Comparison of ENCODE assay signal across 17 cellular contexts in genomic region chr9:130986311-130986940, GRCh38. TPM values are rescaled to one million over a fixed set of nuclear protein-coding genes. Genes with fewer than 3 reads are reported as not detected.
DNase-seq lines count a peak whose midpoint lies in the region; ATAC-seq and TF ChIP-seq lines count a peak whose summit lies in the region.
"Had no signal": no experiment of that assay in that cellular context is flagged by ENCODE, and none has a peak within 500 bp of the region (broad histone marks: within the 10 kb centered on the region; RNA-seq: fewer than 3 reads in every experiment).

No MANE protein-coding gene starts in this region.

- no peaks in the 10 kb centered on the region for H4K20me1 ChIP-seq in osteoblast (ENCODE audit: insufficient read depth, low read length)
- H4K20me1 ChIP-seq in PC-3 (ENCODE audit: low read length), result no peaks in the 10 kb centered on the region

- POLR2A ChIA-PET in PC-3 (lab: Charles Lee; ENCODE audit: unreplicated experiment), result no interaction called here

- DNase-seq in NCI-H146 (lab: John Stamatoyannopoulos, UW) (peak; percentile 9), NCI-H146 treated with DMSO at 0.1 percent for 48 hours (lab: John Stamatoyannopoulos, UW; ENCODE audit: unreplicated experiment) (no peak), H7 (peak; percentile 71), WERI-Rb-1 (peak; percentile 81), osteoblast (ENCODE audit: insufficient read length, low spot score, missing footprints) (peak; percentile 34), C1 segment of cervical spinal cord (lab: John Stamatoyannopoulos, UW) (no peak), PC-3 (no peak)
- DNase-seq: 8988T; CD8-positive, alpha-beta T cell; MM.1S; NCI-H1092 treated with DMSO at 0.1 percent for 48 hours; NCI-H187 treated with DMSO at 0.1 percent for 48 hours; NCI-H226; NCI-H526 treated with DMSO at 0.1 percent for 48 hours; SW 1271 had no signal

- CTCF ChIA-PET in PC-3 (lab: Charles Lee), result no interaction called here

- H3K9ac ChIP-seq in PC-3 (ENCODE audit: low read length), result no peak overlapping the region

- H3K9me3 ChIP-seq in WERI-Rb-1 (ENCODE audit: severe bottlenecking) (no peaks in the 10 kb centered on the region), osteoblast (ENCODE audit: low read depth, low read length) (no peaks in the 10 kb centered on the region), PC-3 (ENCODE audit: low read length) (no peaks in the 10 kb centered on the region)

- H3K79me2 ChIP-seq in osteoblast (ENCODE audit: insufficient read depth, low read length) (no peaks in the 10 kb centered on the region), PC-3 (ENCODE audit: low read length) (no peaks in the 10 kb centered on the region)

- no peaks in the 10 kb centered on the region for H3K36me3 ChIP-seq in H7 (replicated peaks; ENCODE audit: control insufficient read depth, insufficient read depth, low read length)
- H3K36me3 ChIP-seq in WERI-Rb-1, result no peaks in the 10 kb centered on the region
- no peaks in the 10 kb centered on the region for H3K36me3 ChIP-seq in osteoblast (ENCODE audit: insufficient read depth, low read length)
- H3K36me3 ChIP-seq in PC-3 (ENCODE audit: low read depth, low read length), result no peaks in the 10 kb centered on the region

- H3K27me3 ChIP-seq in H7 (ENCODE audit: control insufficient read depth, insufficient read depth, low read length) (no peaks in the 10 kb centered on the region; the same call in 1 of the 2 replicates), WERI-Rb-1 (ENCODE audit: insufficient read depth, low read depth, severe bottlenecking) (no peaks in the 10 kb centered on the region), osteoblast (ENCODE audit: insufficient read depth, low read length) (peaks cover 38% of the 10 kb centered on the region), PC-3 (ENCODE audit: low read length) (no peaks in the 10 kb centered on the region)

- H2AFZ ChIP-seq in osteoblast (ENCODE audit: low read length) (no peak overlapping the region), PC-3 (ENCODE audit: low read length) (no peak overlapping the region)

- TF ChIP-seq CTCF in WERI-Rb-1 (IDR thresholded peaks at IDR 0.05; ENCODE audit: low read depth, low read length) (no peak), osteoblast (IDR thresholded peaks at IDR 0.05; ENCODE audit: extremely low read depth, low read depth, low read length) (no peak), PC-3 (conservative IDR thresholded peaks at IDR 0.05; ENCODE audit: low read depth, low read length) (no peak)

- no peaks in the 10 kb centered on the region for H3F3A ChIP-seq in PC-3 (ENCODE audit: low read length, unreplicated experiment)

- H3K27ac ChIP-seq in WERI-Rb-1, result no peak overlapping the region
- H3K27ac ChIP-seq in osteoblast (ENCODE audit: low read depth, low read length), result no peak overlapping the region
- no peak overlapping the region for H3K27ac ChIP-seq in PC-3 (ENCODE audit: low read length)

- no peak overlapping the region for H3K4me3 ChIP-seq in H7 (ENCODE audit: insufficient read depth, low read depth, low read length)
- peak overlapping the region; percentile 17; the same call in 1 of the 2 replicates for H3K4me3 ChIP-seq in WERI-Rb-1 (ENCODE audit: low read depth, low read length)
- no peak overlapping the region for H3K4me3 ChIP-seq in osteoblast (ENCODE audit: insufficient read depth, low read length)
- no peak overlapping the region for H3K4me3 ChIP-seq in PC-3 (ENCODE audit: low read length)

- no peaks in the 10 kb centered on the region for H3K4me1 ChIP-seq in osteoblast (ENCODE audit: insufficient read depth, low read length)
- H3K4me1 ChIP-seq in PC-3 (ENCODE audit: insufficient read depth, low read length), result no peaks in the 10 kb centered on the region

- no peaks in the 10 kb centered on the region for H3K9me2 ChIP-seq in PC-3 (replicated peaks; ENCODE audit: low read length)

- H3K4me2 ChIP-seq in osteoblast (ENCODE audit: insufficient read depth, low read length) (no peak overlapping the region), PC-3 (ENCODE audit: low read length) (no peak overlapping the region)

- ATAC-seq in GM21717 (IDR thresholded peaks at IDR 0.05; ENCODE audit: unreplicated experiment) (no peak), PC-3 (no peak)
- ATAC-seq: CD8-positive, alpha-beta T cell; Panc1 had no signal

- intact Hi-C loops in PC-3 (cut with micrococcal nuclease), result no loop called here

- BruUV-seq in PC-3 (replicated peaks; lab: Mats Ljungman, UMichigan), result no TSS peak

RNA-seq across cellular contexts. Expression of gene LAMC3, which starts 22.5 kb away (rescaled TPM):
- 84.9 and 91.8 TPM in 2 replicates for total RNA-seq in H7 (2014; rRNA removed; shearing (Covaris generic))
- total RNA-seq in osteoblast (under 0.01 TPM in 1 of 2 replicates, not detected in the other), PC-3 (2014; rRNA removed) (4.6 and 6.0 TPM in 2 replicates)

RNA-seq across cellular contexts. Expression of gene FIBCD1, which starts 47.4 kb away (rescaled TPM):
- 6.1 and 6.2 TPM in 2 replicates for total RNA-seq in H7 (2014; rRNA removed; shearing (Covaris generic))
- total RNA-seq in osteoblast (5.1 and 5.3 TPM in 2 replicates), PC-3 (2014; rRNA removed) (7.5 and 8.9 TPM in 2 replicates)
- total RNA-seq: CD8-positive, alpha-beta T cell had no signal

Comparison
In these comparisons a context has a peak if more than half of its experiments do, and no peak if none do; other contexts are left out.
1. DNase-seq: peak in NCI-H146 (single experiment), H7 (single experiment), WERI-Rb-1 (single experiment) and osteoblast (single experiment); none in NCI-H146 treated with DMSO at 0.1 percent for 48 hours (single experiment), C1 segment of cervical spinal cord (0 of 14) and PC-3 (single experiment).
2. RNA of gene LAMC3, which starts 22.5 kb away (total RNA-seq): 84.9 to 91.8 TPM in H7; 4.6 to 6.0 TPM in PC-3 and under 0.01 TPM in osteoblast; every median in the first group is over 10 times any median in the second.